In genomic region chr6:9540534-9541126, GRCh38 we compare ENCODE assay signal across 8 cellular contexts.
DNase-seq lines count a peak whose midpoint lies in the region; ATAC-seq, FAIRE-seq and TF ChIP-seq lines count a peak whose summit lies in the region.

No MANE protein-coding gene starts in this region.

- FAIRE-seq in HepG2 (lab: Jason Lieb, UNC), result no peak

- H3K4me3 ChIP-seq in GM23248, result no peak overlapping the region
- no peak overlapping the region for H3K4me3 ChIP-seq in astrocyte of the cerebellum (ENCODE audit: low read depth, low read length)
- no peak overlapping the region for H3K4me3 ChIP-seq in HepG2 (replicated peaks in 1 of 3; ENCODE audit: insufficient read depth in 1 of 3, low read depth in 2 of 3, low read length in 3 of 3)

- no peak overlapping the region for H2AFZ ChIP-seq in GM23248
- no peak overlapping the region for H2AFZ ChIP-seq in HepG2 (ENCODE audit: low read length)

- H3K79me2 ChIP-seq in GM23248 (ENCODE audit: insufficient read depth) (no peaks in the 10 kb centered on the region), HepG2 (ENCODE audit: insufficient read depth, low read length) (no peaks in the 10 kb centered on the region)

- TF ChIP-seq POLR2A in HepG2 (IDR thresholded peaks at IDR 0.05; ENCODE audit: insufficient read depth in 1 of 2, low read depth in 2 of 2, low read length in 2 of 2), result no peak

- BruUV-seq in HepG2 (replicated peaks; lab: Mats Ljungman, UMichigan), result no TSS peak

- in situ Hi-C loops in GM23248 (cut with MboI) (loop anchor here (25.0 kb wide), 1 partner anchor 553 kb away; no protein-coding TSS in a partner anchor), astrocyte of the cerebellum (cut with HindIII; ENCODE audit: low sequenced_read_pairs) (no loop called here), HepG2 (cut with HindIII; ENCODE audit: extremely low pct_ligation_motif_present, low pct_unique_long_range_greater_than_20kb) (loop anchor here (25.0 kb wide), 1 partner anchor 897 kb away; no protein-coding TSS in a partner anchor)

- TF ChIP-seq RAD21 in HepG2 (CRISPR knock-in tag; IDR thresholded peaks at IDR 0.05), result no peak

- DNase-seq in NCI-H2171 treated with DMSO at 0.1 percent for 48 hours (lab: John Stamatoyannopoulos, UW), result peak; percentile 15
- no peak for DNase-seq in NCI-H2171 (lab: John Stamatoyannopoulos, UW)
- peak; percentile 77 for DNase-seq in GM23248
- peak; percentile 20 for DNase-seq in NCI-H146 treated with DMSO at 0.1 percent for 48 hours (lab: John Stamatoyannopoulos, UW; ENCODE audit: unreplicated experiment)
- no peak for DNase-seq in astrocyte of the cerebellum (ENCODE audit: low read depth)
- DNase-seq in HepG2 (ENCODE audit: low spot score), result peak; percentile 20
- DNase-seq in occipital lobe (lab: John Stamatoyannopoulos, UW), result no peak

- H4K20me1 ChIP-seq in GM23248 (ENCODE audit: insufficient read depth) (no peaks in the 10 kb centered on the region), HepG2 (ENCODE audit: insufficient read depth, low read length) (no peaks in the 10 kb centered on the region)

- TF ChIP-seq CTCF in astrocyte of the cerebellum (IDR thresholded peaks at IDR 0.05; ENCODE audit: low read depth, low read length, missing control alignments) (peak; percentile 65), HepG2 (CRISPR knock-in tag; IDR thresholded peaks at IDR 0.05) (peak; percentile 50)

- ATAC-seq in HepG2 (no peak; the same call in 2 of the 3 replicates), HG02798 (IDR thresholded peaks at IDR 0.05; ENCODE audit: poor library complexity, unreplicated experiment) (no peak)

- H3F3A ChIP-seq in GM23248 (ENCODE audit: insufficient read depth), result peaks cover 39% of the 10 kb centered on the region

- CTCF ChIA-PET in HepG2 (lab: Yijun Ruan, JAX; ENCODE audit: low intra/inter-chr PET ratio, low total read pairs), result interaction anchor here (1.1 kb wide), 1 partner anchor 895 kb away, joined by 4 read pairs; no protein-coding TSS in a partner anchor

- TF ChIP-seq EP300 in HepG2 (IDR thresholded peaks at IDR 0.05; ENCODE audit: low read depth in 2 of 2, low read length in 2 of 2), result no peak
- TF ChIP-seq EP300 in HepG2 (CRISPR knock-in tag; IDR thresholded peaks at IDR 0.05; ENCODE audit: borderline replicate concordance), result no peak

- peaks cover 29% of the 10 kb centered on the region for H3K4me1 ChIP-seq in GM23248 (ENCODE audit: insufficient read depth)
- H3K4me1 ChIP-seq in HepG2 (ENCODE audit: insufficient read depth, low read length), result no peaks in the 10 kb centered on the region

- H3K9me3 ChIP-seq in GM23248 (ENCODE audit: low read depth), result no peaks in the 10 kb centered on the region
- H3K9me3 ChIP-seq in HepG2 (ENCODE audit: low read length), result no peaks in the 10 kb centered on the region

- intact Hi-C loops in HepG2 (cut with micrococcal nuclease; ENCODE audit: unreplicated experiment), result loop anchor here (2.0 kb wide), 1 partner anchor 888 kb away; no protein-coding TSS in a partner anchor

- no peaks in the 10 kb centered on the region for H3K9me2 ChIP-seq in GM23248 (ENCODE audit: insufficient read depth)

- no peaks in the 10 kb centered on the region for H3K36me3 ChIP-seq in GM23248 (ENCODE audit: low read depth)
- no peaks in the 10 kb centered on the region for H3K36me3 ChIP-seq in HepG2 (replicated peaks in 1 of 2; ENCODE audit: control insufficient read depth in 1 of 2, insufficient read depth in 2 of 2, low read length in 2 of 2)

- WGBS in GM23248 (ENCODE audit: low coverage in 1 of 2, low lambda C conversion rate in 2 of 2, missing lambda C conversion rate in 2 of 2), 2 experiments, result 53 to 58% methylated on average over 2 of the region's 2 CpGs
- 21% methylated on average over 2 of the region's 2 CpGs for WGBS in HepG2 (ENCODE audit: low lambda C conversion rate)

- H3K9ac ChIP-seq in GM23248, result no peak overlapping the region
- no peak overlapping the region for H3K9ac ChIP-seq in HepG2 (ENCODE audit: insufficient read depth, low read depth, low read length)

- H3K4me2 ChIP-seq in GM23248 (ENCODE audit: unreplicated experiment) (peak overlapping the region; percentile 19), HepG2 (ENCODE audit: low read depth, low read length) (no peak overlapping the region)

- POLR2A ChIA-PET in HepG2 (lab: Yijun Ruan, JAX), result no interaction called here

- H3K27ac ChIP-seq in GM23248, result no peak overlapping the region
- H3K27ac ChIP-seq in HepG2 (ENCODE audit: extremely low read length, insufficient read depth, low read length), result no peak overlapping the region

- H3K27me3 ChIP-seq in GM23248 (replicated peaks; ENCODE audit: insufficient read depth), result no peaks in the 10 kb centered on the region
- H3K27me3 ChIP-seq in HepG2 (ENCODE audit: control insufficient read depth in 1 of 2, insufficient read depth in 2 of 2, low read length in 2 of 2), result no peaks in the 10 kb centered on the region; a peak in 1 of 5 replicates

TF ChIP-seq in HepG2, 621 proteins besides CTCF, POLR2A, EP300 and RAD21:
- TF ChIP-seq MAFK (conservative IDR thresholded peaks at IDR 0.05 in 1 of 2, IDR thresholded peaks at IDR 0.05 in 1 of 2; ENCODE audit: low read length in 2 of 2) (peak in 1 of 2 experiments; percentile 39; a peak in 1 of 4 replicates), MAFF (IDR thresholded peaks at IDR 0.05; ENCODE audit: low read depth, low read length) (0 out of 2 replicates have a peak, but pooled peaks have one; percentile 26), ARID3A (IDR thresholded peaks at IDR 0.05; ENCODE audit: low read depth, low read length) (peak; percentile 24; the same call in 1 of the 2 replicates), STAG1 (CRISPR knock-in tag; IDR thresholded peaks at IDR 0.05) (peak; percentile 47), SMARCE1 (IDR thresholded peaks at IDR 0.05; ENCODE audit: borderline replicate concordance) (no peak), ZNF652 (CRISPR knock-in tag; IDR thresholded peaks at IDR 0.05; ENCODE audit: borderline replicate concordance, low read depth) (no peak)
- TF ChIP-seq, protein P1, sequence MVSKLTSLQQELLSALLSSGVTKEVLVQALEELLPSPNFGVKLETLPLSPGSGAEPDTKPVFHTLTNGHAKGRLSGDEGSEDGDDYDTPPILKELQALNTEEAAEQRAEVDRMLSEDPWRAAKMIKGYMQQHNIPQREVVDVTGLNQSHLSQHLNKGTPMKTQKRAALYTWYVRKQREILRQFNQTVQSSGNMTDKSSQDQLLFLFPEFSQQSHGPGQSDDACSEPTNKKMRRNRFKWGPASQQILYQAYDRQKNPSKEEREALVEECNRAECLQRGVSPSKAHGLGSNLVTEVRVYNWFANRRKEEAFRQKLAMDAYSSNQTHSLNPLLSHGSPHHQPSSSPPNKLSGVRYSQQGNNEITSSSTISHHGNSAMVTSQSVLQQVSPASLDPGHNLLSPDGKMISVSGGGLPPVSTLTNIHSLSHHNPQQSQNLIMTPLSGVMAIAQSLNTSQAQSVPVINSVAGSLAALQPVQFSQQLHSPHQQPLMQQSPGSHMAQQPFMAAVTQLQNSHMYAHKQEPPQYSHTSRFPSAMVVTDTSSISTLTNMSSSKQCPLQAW (CRISPR knock-in tag; IDR thresholded peaks at IDR 0.05), result no peak
- TF ChIP-seq, protein P2, sequence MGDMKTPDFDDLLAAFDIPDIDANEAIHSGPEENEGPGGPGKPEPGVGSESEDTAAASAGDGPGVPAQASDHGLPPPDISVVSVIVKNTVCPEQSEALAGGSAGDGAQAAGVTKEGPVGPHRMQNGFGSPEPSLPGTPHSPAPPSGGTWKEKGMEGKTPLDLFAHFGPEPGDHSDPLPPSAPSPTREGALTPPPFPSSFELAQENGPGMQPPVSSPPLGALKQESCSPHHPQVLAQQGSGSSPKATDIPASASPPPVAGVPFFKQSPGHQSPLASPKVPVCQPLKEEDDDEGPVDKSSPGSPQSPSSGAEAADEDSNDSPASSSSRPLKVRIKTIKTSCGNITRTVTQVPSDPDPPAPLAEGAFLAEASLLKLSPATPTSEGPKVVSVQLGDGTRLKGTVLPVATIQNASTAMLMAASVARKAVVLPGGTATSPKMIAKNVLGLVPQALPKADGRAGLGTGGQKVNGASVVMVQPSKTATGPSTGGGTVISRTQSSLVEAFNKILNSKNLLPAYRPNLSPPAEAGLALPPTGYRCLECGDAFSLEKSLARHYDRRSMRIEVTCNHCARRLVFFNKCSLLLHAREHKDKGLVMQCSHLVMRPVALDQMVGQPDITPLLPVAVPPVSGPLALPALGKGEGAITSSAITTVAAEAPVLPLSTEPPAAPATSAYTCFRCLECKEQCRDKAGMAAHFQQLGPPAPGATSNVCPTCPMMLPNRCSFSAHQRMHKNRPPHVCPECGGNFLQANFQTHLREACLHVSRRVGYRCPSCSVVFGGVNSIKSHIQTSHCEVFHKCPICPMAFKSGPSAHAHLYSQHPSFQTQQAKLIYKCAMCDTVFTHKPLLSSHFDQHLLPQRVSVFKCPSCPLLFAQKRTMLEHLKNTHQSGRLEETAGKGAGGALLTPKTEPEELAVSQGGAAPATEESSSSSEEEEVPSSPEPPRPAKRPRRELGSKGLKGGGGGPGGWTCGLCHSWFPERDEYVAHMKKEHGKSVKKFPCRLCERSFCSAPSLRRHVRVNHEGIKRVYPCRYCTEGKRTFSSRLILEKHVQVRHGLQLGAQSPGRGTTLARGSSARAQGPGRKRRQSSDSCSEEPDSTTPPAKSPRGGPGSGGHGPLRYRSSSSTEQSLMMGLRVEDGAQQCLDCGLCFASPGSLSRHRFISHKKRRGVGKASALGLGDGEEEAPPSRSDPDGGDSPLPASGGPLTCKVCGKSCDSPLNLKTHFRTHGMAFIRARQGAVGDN (CRISPR knock-in tag; IDR thresholded peaks at IDR 0.05), result no peak
TF ChIP-seq in HepG2: peak in this region for 4.

Comparison
In these comparisons a context has a peak if more than half of its experiments do, and no peak if none do; other contexts are left out.
1. DNase-seq: peak in NCI-H2171 treated with DMSO at 0.1 percent for 48 hours (single experiment), GM23248 (single experiment), NCI-H146 treated with DMSO at 0.1 percent for 48 hours (single experiment) and HepG2 (single experiment); none in NCI-H2171 (single experiment), astrocyte of the cerebellum (single experiment) and occipital lobe (single experiment).